ENCODE assay signal across 8 cellular contexts in genomic region chr1:175193339-175193950, GRCh38. TPM values are rescaled to one million over a fixed set of nuclear protein-coding genes. Genes with fewer than 3 reads are reported as not detected.
DNase-seq lines count a peak whose midpoint lies in the region; ATAC-seq, FAIRE-seq and TF ChIP-seq lines count a peak whose summit lies in the region.

No MANE protein-coding gene starts in this region.

- no peaks in the 10 kb centered on the region for H3K9me3 ChIP-seq in astrocyte (ENCODE audit: insufficient read depth, low read depth, low read length)
- no peaks in the 10 kb centered on the region for H3K9me3 ChIP-seq in tibial artery

- H3K9me3 Mint-ChIP-seq in activated CD8-positive, alpha-beta memory T cell treated with anti-CD3 and anti-CD28 coated beads, Interleukin-2, amount 10 ng/mL, durations not matched to agents 7 days and 5 days (ENCODE audit: low read depth) = no peaks in the 10 kb centered on the region
- H3K9me3 Mint-ChIP-seq in astrocyte (ENCODE audit: unreplicated experiment) = no peaks in the 10 kb centered on the region

- peaks cover 4% of the 10 kb centered on the region for H3K4me1 ChIP-seq in astrocyte (ENCODE audit: insufficient read depth, low read length)
- peaks cover 0 to 38% (median 14%) of the 10 kb centered on the region in 4 donors for H3K4me1 ChIP-seq in tibial artery

- no peaks in the 10 kb centered on the region for H3K27me3 Mint-ChIP-seq in activated CD8-positive, alpha-beta memory T cell treated with anti-CD3 and anti-CD28 coated beads, Interleukin-2, amount 10 ng/mL, durations not matched to agents 7 days and 5 days
- H3K27me3 Mint-ChIP-seq in astrocyte (ENCODE audit: low read depth, unreplicated experiment) = peaks cover 9% of the 10 kb centered on the region

- peaks cover 6% of the 10 kb centered on the region for H3K27me3 ChIP-seq in astrocyte (ENCODE audit: insufficient read depth, low read length)
- no peaks in the 10 kb centered on the region for H3K27me3 ChIP-seq in kidney epithelial cell (ENCODE audit: control insufficient read depth, insufficient read depth, low read length)
- H3K27me3 ChIP-seq in tibial artery = no peaks in the 10 kb centered on the region

- H4K20me1 ChIP-seq in astrocyte (ENCODE audit: insufficient read depth, low read length) = no peaks in the 10 kb centered on the region

- no peaks in the 10 kb centered on the region for H3K79me2 ChIP-seq in astrocyte (ENCODE audit: insufficient read depth, low read length)

- CTCF ChIA-PET in activated CD8-positive, alpha-beta memory T cell treated with anti-CD3 and anti-CD28 coated beads, Interleukin-2, amount 10 ng/mL, durations not matched to agents 7 days and 5 days (lab: Charles Lee) = interaction anchor here (0.6 to 5.2 kb wide), 3 partner anchors 8 to 126 kb away, joined by 3 to 43 read pairs (median 3); no protein-coding TSS in a partner anchor

- no peak for DNase-seq in activated CD8-positive, alpha-beta memory T cell treated with anti-CD3 and anti-CD28 coated beads, Interleukin-2, amount 10 ng/mL, durations not matched to agents 7 days and 5 days
- DNase-seq in activated CD8-positive, alpha-beta memory T cell treated with anti-CD3 and anti-CD28 coated beads, Interleukin-2, amount 50 U/mL, for 4 hours = no peak
- DNase-seq in astrocyte (ENCODE audit: low read depth) (no peak), kidney epithelial cell (ENCODE audit: low read depth) (no peak), tibial artery (no peak), GM19238 (ENCODE audit: insufficient read length, low spot score) (no peak)
- no peak for DNase-seq in activated CD8-positive, alpha-beta memory T cell treated with anti-CD3 and anti-CD28 coated beads for 24 hours

- no peak overlapping the region for H3K9ac ChIP-seq in astrocyte (ENCODE audit: low read length)

- peak overlapping the region; percentile 87 for H3K4me2 ChIP-seq in astrocyte (ENCODE audit: low read length)

- H2AFZ ChIP-seq in astrocyte (ENCODE audit: low read depth, low read length) = peak overlapping the region; percentile 89

- intact Hi-C loops in tibial artery (cut with DNase I; ENCODE audit: low total_unique reads) = no loop called here

- no peak for FAIRE-seq in astrocyte (lab: Jason Lieb, UNC)

- H3K36me3 Mint-ChIP-seq in activated CD8-positive, alpha-beta memory T cell treated with anti-CD3 and anti-CD28 coated beads, Interleukin-2, amount 10 ng/mL, durations not matched to agents 7 days and 5 days = peaks cover 25% of the 10 kb centered on the region
- H3K36me3 Mint-ChIP-seq in astrocyte (ENCODE audit: low read depth, unreplicated experiment) = no peaks in the 10 kb centered on the region

- H3K4me3 Mint-ChIP-seq in activated CD8-positive, alpha-beta memory T cell treated with anti-CD3 and anti-CD28 coated beads, Interleukin-2, amount 10 ng/mL, durations not matched to agents 7 days and 5 days = peak overlapping the region; percentile 95
- H3K4me3 Mint-ChIP-seq in astrocyte (ENCODE audit: unreplicated experiment) = peak overlapping the region; percentile 90

- no peak overlapping the region for H3K27ac ChIP-seq in astrocyte (ENCODE audit: low read depth, low read length)
- peak overlapping the region; percentile 88 to 89 for H3K27ac ChIP-seq in tibial artery

- ATAC-seq in activated CD8-positive, alpha-beta memory T cell treated with anti-CD3 and anti-CD28 coated beads, Interleukin-2, amount 10 ng/mL, durations not matched to agents 7 days and 5 days = no peak
- no peak for ATAC-seq in GM18858 (IDR thresholded peaks at IDR 0.05; ENCODE audit: unreplicated experiment)

- H3K4me1 Mint-ChIP-seq in activated CD8-positive, alpha-beta memory T cell treated with anti-CD3 and anti-CD28 coated beads, Interleukin-2, amount 10 ng/mL, durations not matched to agents 7 days and 5 days = peaks cover 43% of the 10 kb centered on the region
- peaks cover 16% of the 10 kb centered on the region for H3K4me1 Mint-ChIP-seq in astrocyte (ENCODE audit: low read depth, unreplicated experiment)

- TF ChIP-seq CTCF in astrocyte (IDR thresholded peaks at IDR 0.05; ENCODE audit: insufficient read depth, low read depth, low read length) (no peak), kidney epithelial cell (IDR thresholded peaks at IDR 0.05; ENCODE audit: insufficient read depth, low read length, poor library complexity, severe bottlenecking) (no peak), tibial artery (IDR thresholded peaks at IDR 0.05) (no peak)

- H3K36me3 ChIP-seq in astrocyte (ENCODE audit: insufficient read depth, low read length) (no peaks in the 10 kb centered on the region), kidney epithelial cell (ENCODE audit: control insufficient read depth, insufficient read depth, low read length) (no peaks in the 10 kb centered on the region), tibial artery (no peaks in the 10 kb centered on the region)

- peak overlapping the region; percentile 86 for H3K27ac Mint-ChIP-seq in activated CD8-positive, alpha-beta memory T cell treated with anti-CD3 and anti-CD28 coated beads, Interleukin-2, amount 10 ng/mL, durations not matched to agents 7 days and 5 days
- peak overlapping the region; percentile 1 for H3K27ac Mint-ChIP-seq in astrocyte (ENCODE audit: unreplicated experiment)

- H3K4me3 ChIP-seq in astrocyte (ENCODE audit: insufficient read depth, low read depth, low read length) (peak overlapping the region; percentile 54), kidney epithelial cell (ENCODE audit: low read depth, low read length) (peak overlapping the region; percentile 62), tibial artery (peak overlapping the region; percentile 60 to 88)

RNA-seq across cellular contexts. Expression of gene KIAA0040, which starts 0.9 kb away (rescaled TPM):
- 10 to 100 TPM; 54.8 to 64.3 TPM for total RNA-seq in activated CD8-positive, alpha-beta memory T cell treated with anti-CD3 and anti-CD28 coated beads, Interleukin-2, amount 10 ng/mL, durations not matched to agents 7 days and 5 days
- total RNA-seq in astrocyte = 5.0 and 5.2 TPM in 2 replicates
- total RNA-seq in kidney epithelial cell = 9.7 and 15.7 TPM in 2 replicates
